ENCODE assay signal across 9 cellular contexts in genomic region chr10:4136121-4136520, GRCh38.
DNase-seq lines count a peak whose midpoint lies in the region; ATAC-seq and TF ChIP-seq lines count a peak whose summit lies in the region.
"Had no signal": no experiment of that assay in that cellular context is flagged by ENCODE, and none has a peak within 500 bp of the region (broad histone marks: within the 10 kb centered on the region; RNA-seq: fewer than 3 reads in every experiment).

No MANE protein-coding gene starts in this region.

- H4K20me1 ChIP-seq in GM23338 (replicated peaks; ENCODE audit: insufficient read depth), result no peaks in the 10 kb centered on the region; the same call in 1 of the 2 replicates

- peaks cover 14% of the 10 kb centered on the region for H3K9me3 ChIP-seq in psoas muscle

- no peaks in the 10 kb centered on the region for H3K79me2 ChIP-seq in GM23338 (replicated peaks; ENCODE audit: insufficient read depth)

- no peak overlapping the region for H2AFZ ChIP-seq in GM23338

- no peaks in the 10 kb centered on the region for H3F3A ChIP-seq in GM23338 (replicated peaks; ENCODE audit: low read depth)

- H3K27me3 Mint-ChIP-seq in activated CD8-positive, alpha-beta T cell treated with anti-CD3 and anti-CD28 coated beads for 36 hours, result no peaks in the 10 kb centered on the region
- H3K27me3 Mint-ChIP-seq in GM23338 (ENCODE audit: insufficient read depth, low read depth, poor library complexity), result no peaks in the 10 kb centered on the region

- H3K4me3 Mint-ChIP-seq in activated CD8-positive, alpha-beta T cell treated with anti-CD3 and anti-CD28 coated beads for 36 hours, result no peak overlapping the region
- no peak overlapping the region for H3K4me3 Mint-ChIP-seq in GM23338

- H3K9me2 ChIP-seq in GM23338 (ENCODE audit: insufficient read depth), result peaks cover 12% of the 10 kb centered on the region; the same call in 1 of the 2 replicates

- no peaks in the 10 kb centered on the region for H3K4me1 ChIP-seq in GM23338 (ENCODE audit: insufficient read depth)
- peaks cover 4% of the 10 kb centered on the region for H3K4me1 ChIP-seq in psoas muscle

- CTCF ChIA-PET in activated CD8-positive, alpha-beta T cell treated with anti-CD3 and anti-CD28 coated beads for 36 hours (lab: Charles Lee), result no interaction called here

- H3K27ac ChIP-seq in GM23338 (ENCODE audit: low read depth) (no peak overlapping the region), psoas muscle (no peak overlapping the region)

- DNase-seq in activated CD8-positive, alpha-beta T cell treated with anti-CD3 and anti-CD28 coated beads for 36 hours, result peak; percentile 33
- no peak for DNase-seq in GM23338 (ENCODE audit: low spot score)
- DNase-seq in stimulated activated CD4-positive, alpha-beta T cell treated with anti-CD3 and anti-CD28 coated beads, Interleukin-1b, Interleukin-23, amount 100 ng/mL, for 48 hours, result no peak
- no peak for DNase-seq in SHP77 (lab: John Stamatoyannopoulos, UW)
- no peak for DNase-seq in psoas muscle
- DNase-seq: DND-41 had no signal

- H3K4me1 Mint-ChIP-seq in activated CD8-positive, alpha-beta T cell treated with anti-CD3 and anti-CD28 coated beads for 36 hours (ENCODE audit: low read depth), result peaks cover 26% of the 10 kb centered on the region
- H3K4me1 Mint-ChIP-seq in GM23338, result peaks cover 3% of the 10 kb centered on the region; the same call in 1 of the 3 replicates

- H3K36me3 ChIP-seq in GM23338 (ENCODE audit: insufficient read depth) (peaks cover 6% of the 10 kb centered on the region), psoas muscle (ENCODE audit: insufficient read depth in 1 of 2, low read depth in 1 of 2) (no peaks in the 10 kb centered on the region)

- H3K27me3 ChIP-seq in GM23338 (ENCODE audit: insufficient read depth) (no peaks in the 10 kb centered on the region), psoas muscle (ENCODE audit: insufficient read depth in 3 of 3, low read length in 2 of 3) (no peaks in the 10 kb centered on the region)

- peak overlapping the region; percentile 44 for H3K27ac Mint-ChIP-seq in activated CD8-positive, alpha-beta T cell treated with anti-CD3 and anti-CD28 coated beads for 36 hours
- no peak overlapping the region for H3K27ac Mint-ChIP-seq in GM23338

- peak; percentile 74 for ATAC-seq in GM18508 (IDR thresholded peaks at IDR 0.05; ENCODE audit: insufficient read depth, unreplicated experiment)
- ATAC-seq in GM21381 (IDR thresholded peaks at IDR 0.05; ENCODE audit: unreplicated experiment), result peak; percentile 77
- peak; percentile 88 for ATAC-seq in HG03108 (IDR thresholded peaks at IDR 0.05; ENCODE audit: unreplicated experiment)
- ATAC-seq in activated CD8-positive, alpha-beta T cell treated with anti-CD3 and anti-CD28 coated beads for 36 hours, result peak; percentile 17
- no peak for ATAC-seq in GM23338
- ATAC-seq in psoas muscle, result no peak

- peaks cover 13% of the 10 kb centered on the region for H3K9me3 Mint-ChIP-seq in activated CD8-positive, alpha-beta T cell treated with anti-CD3 and anti-CD28 coated beads for 36 hours
- peaks cover 17% of the 10 kb centered on the region for H3K9me3 Mint-ChIP-seq in GM23338

- peaks cover 3% of the 10 kb centered on the region for H3K36me3 Mint-ChIP-seq in activated CD8-positive, alpha-beta T cell treated with anti-CD3 and anti-CD28 coated beads for 36 hours (ENCODE audit: low read depth)
- H3K36me3 Mint-ChIP-seq in GM23338 (ENCODE audit: low read depth), result peaks cover 11% of the 10 kb centered on the region

- no peak for TF ChIP-seq CTCF in activated CD8-positive, alpha-beta T cell treated with anti-CD3 and anti-CD28 coated beads for 36 hours (IDR thresholded peaks at IDR 0.05)
- TF ChIP-seq CTCF in GM23338 (conservative IDR thresholded peaks at IDR 0.05; ENCODE audit: low read depth in 2 of 2) (no peak), psoas muscle (IDR thresholded peaks at IDR 0.05) (no peak)

- H3K4me2 ChIP-seq in GM23338, result no peak overlapping the region

- intact Hi-C loops in activated CD8-positive, alpha-beta T cell treated with anti-CD3 and anti-CD28 coated beads for 36 hours (cut with micrococcal nuclease), result loop anchor here (10.0 kb wide), 1 partner anchor 331 kb away; no protein-coding TSS in a partner anchor
- intact Hi-C loops in psoas muscle (cut with DNase I), result no loop called here

- WGBS in psoas muscle, 3 donors, result 50 to 79% (median 66%) methylated on average over 2 of the region's 2 CpGs

- POLR2A ChIA-PET in activated CD8-positive, alpha-beta T cell treated with anti-CD3 and anti-CD28 coated beads for 36 hours (lab: Charles Lee), result interaction anchor here (0.6 kb wide), 1 partner anchor 9 kb away, joined by 3 read pairs; no protein-coding TSS in a partner anchor

- H3K4me3 ChIP-seq in GM23338 (no peak overlapping the region), psoas muscle (no peak overlapping the region)

TF ChIP-seq in GM23338, 12 proteins besides CTCF, POLR2A, EP300 and RAD21 (continues in another document):
- no peak for TF ChIP-seq EZH2 (IDR thresholded peaks at IDR 0.05; ENCODE audit: low read depth, unreplicated experiment)
- no peak for TF ChIP-seq JUNB (IDR thresholded peaks at IDR 0.05; ENCODE audit: unreplicated experiment)
- no peak for TF ChIP-seq ZNF462 (CRISPR knock-in tag; IDR thresholded peaks at IDR 0.05)

Comparison
In these comparisons a context has a peak if more than half of its experiments do, and no peak if none do; other contexts are left out.
1. ATAC-seq: peak in GM18508 (single experiment), GM21381 (single experiment), HG03108 (single experiment) and activated CD8-positive, alpha-beta T cell treated with anti-CD3 and anti-CD28 coated beads for 36 hours (single experiment); none in GM23338 (single experiment) and psoas muscle (0 of 4).